Comparison of ENCODE assay signal across 9 cellular contexts in genomic region chr1:50047916-50048694, GRCh38. TPM values are rescaled to one million over a fixed set of nuclear protein-coding genes. Genes with fewer than 3 reads are reported as not detected.
A peak's percentile ranks its signal among the peaks of the same experiment; 100 is the strongest.
DNase-seq lines count a peak whose midpoint lies in the region; TF ChIP-seq lines count a peak whose summit lies in the region.
"Had no signal": no experiment of that assay in that cellular context is flagged by ENCODE, and none has a peak within 500 bp of the region (broad histone marks: within the 10 kb centered on the region; RNA-seq: fewer than 3 reads in every experiment).

No MANE protein-coding gene starts in this region.

- peaks cover 33% of the 10 kb centered on the region for H3K27me3 Mint-ChIP-seq in activated CD4-positive, alpha-beta T cell treated with anti-CD3 and anti-CD28 coated beads, Interleukin-2, amount 10 ng/mL, durations not matched to agents 7 days and 5 days

- H3K27ac ChIP-seq in right atrium auricular region = no peak overlapping the region

- H3K4me1 Mint-ChIP-seq in activated CD4-positive, alpha-beta T cell treated with anti-CD3 and anti-CD28 coated beads, Interleukin-2, amount 10 ng/mL, durations not matched to agents 7 days and 5 days = no peaks in the 10 kb centered on the region

- H3K9me3 Mint-ChIP-seq in activated CD4-positive, alpha-beta T cell treated with anti-CD3 and anti-CD28 coated beads, Interleukin-2, amount 10 ng/mL, durations not matched to agents 7 days and 5 days = no peaks in the 10 kb centered on the region

- peak; percentile 26 to 66 for TF ChIP-seq CTCF in right atrium auricular region (IDR thresholded peaks at IDR 0.05)

- POLR2A ChIA-PET in activated CD4-positive, alpha-beta T cell treated with anti-CD3 and anti-CD28 coated beads, Interleukin-2, amount 10 ng/mL, durations not matched to agents 7 days and 5 days (lab: Charles Lee) = no interaction called here

- H3K4me1 ChIP-seq in adipocyte (ENCODE audit: control insufficient read depth, insufficient read depth, low read length) (no peaks in the 10 kb centered on the region), right atrium auricular region (peaks cover 0 to 9% of the 10 kb centered on the region in 2 donors)

- no peak overlapping the region for H3K4me3 Mint-ChIP-seq in activated CD4-positive, alpha-beta T cell treated with anti-CD3 and anti-CD28 coated beads, Interleukin-2, amount 10 ng/mL, durations not matched to agents 7 days and 5 days

- peak overlapping the region; percentile 55 for H3K4me3 ChIP-seq in adipocyte (ENCODE audit: low read length)
- peak overlapping the region; percentile 48 to 55 for H3K4me3 ChIP-seq in right atrium auricular region
- peak overlapping the region; percentile 18 for H3K4me3 ChIP-seq in skeletal muscle cell (ENCODE audit: low read depth, low read length)

- peak; percentile 74 for DNase-seq in NCI-H2029 (lab: John Stamatoyannopoulos, UW)
- DNase-seq in NCI-H2029 treated with DMSO at 0.1 percent for 48 hours (lab: John Stamatoyannopoulos, UW) = no peak
- DNase-seq in adipocyte (ENCODE audit: low read depth) = no peak
- no peak for DNase-seq in right atrium auricular region (ENCODE audit: low spot score)
- DNase-seq in skeletal muscle cell (ENCODE audit: low read depth) = no peak
- DNase-seq in G401 (ENCODE audit: low spot score) = no peak
- no peak for DNase-seq in cerebellum (ENCODE audit: low spot score)
- DNase-seq in activated CD4-positive, alpha-beta T cell treated with anti-CD3 and anti-CD28 coated beads, Interleukin-2, amount 10 ng/mL, durations not matched to agents 7 days and 5 days = no peak
- DNase-seq: Kasumi-1 had no signal

- H3K27me3 ChIP-seq in adipocyte (replicated peaks; ENCODE audit: control insufficient read depth, insufficient read depth, low read length) (peaks cover 36% of the 10 kb centered on the region), right atrium auricular region (peaks cover 0 to 5% of the 10 kb centered on the region in 2 donors)

- H3K36me3 Mint-ChIP-seq in activated CD4-positive, alpha-beta T cell treated with anti-CD3 and anti-CD28 coated beads, Interleukin-2, amount 10 ng/mL, durations not matched to agents 7 days and 5 days (ENCODE audit: low read depth) = no peaks in the 10 kb centered on the region

- H3K9ac ChIP-seq in adipocyte (ENCODE audit: low read length) = no peak overlapping the region

- in situ Hi-C loops in G401 (cut with HindIII; ENCODE audit: low sequenced_read_pairs) = no loop called here

- H3K36me3 ChIP-seq in adipocyte (ENCODE audit: control insufficient read depth, insufficient read depth, low read length, severe bottlenecking) (no peaks in the 10 kb centered on the region), right atrium auricular region (no peaks in the 10 kb centered on the region)

- H3K9me3 ChIP-seq in adipocyte (ENCODE audit: control insufficient read depth, low read length) (no peaks in the 10 kb centered on the region), right atrium auricular region (no peaks in the 10 kb centered on the region)

- CTCF ChIA-PET in activated CD4-positive, alpha-beta T cell treated with anti-CD3 and anti-CD28 coated beads, Interleukin-2, amount 10 ng/mL, durations not matched to agents 7 days and 5 days (lab: Charles Lee) = interaction anchor here (1.2 kb wide), 1 partner anchor 27 kb away, joined by 3 read pairs; no protein-coding TSS in a partner anchor

- no peak overlapping the region for H3K27ac Mint-ChIP-seq in activated CD4-positive, alpha-beta T cell treated with anti-CD3 and anti-CD28 coated beads, Interleukin-2, amount 10 ng/mL, durations not matched to agents 7 days and 5 days

RNA-seq across cellular contexts. Expression of gene AGBL4, which starts 24.4 kb away (rescaled TPM):
- total RNA-seq in right atrium auricular region (1 to 10 TPM in 1 of 2 donors, under 1 TPM in 1; 0.94 to 1.7 TPM), cerebellum (8.8 TPM)
- not detected in 2 replicates for total RNA-seq in G401 (2014; rRNA removed; shearing (Covaris generic))
- total RNA-seq in activated CD4-positive, alpha-beta T cell treated with anti-CD3 and anti-CD28 coated beads, Interleukin-2, amount 10 ng/mL, durations not matched to agents 7 days and 5 days = not detected
